Comparison of ENCODE assay signal across 1 cellular context in genomic region chr19:18912933-18913332, GRCh38.
TF ChIP-seq lines count a peak whose summit lies in the region.

No MANE protein-coding gene starts in this region.

TF ChIP-seq in H1, 55 proteins besides CTCF, POLR2A, EP300 and RAD21:
- no peak for TF ChIP-seq SAP30 (IDR thresholded peaks at IDR 0.05; ENCODE audit: insufficient read depth, insufficient replicate concordance, low read length)
